ENCODE assay signal across 18 cellular contexts in the genomic region with DNA sequence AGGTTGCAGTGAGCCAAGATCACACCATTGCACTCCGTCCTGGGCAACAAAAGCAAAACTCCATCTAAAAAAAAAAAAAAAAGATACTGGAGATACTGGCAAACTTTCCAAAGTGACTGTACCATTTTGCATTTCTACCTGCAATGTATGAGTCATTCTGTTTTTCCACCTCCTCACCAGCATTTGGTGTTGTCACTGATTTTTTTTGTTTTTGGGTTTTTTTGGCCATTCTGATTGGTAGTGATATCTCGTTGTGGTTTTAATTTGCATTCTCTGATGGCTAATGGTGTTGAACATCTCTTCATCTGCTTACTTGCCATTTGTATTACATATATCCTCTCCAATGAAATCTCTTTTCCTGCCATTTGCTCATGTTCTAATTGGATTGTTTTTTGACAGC. TPM values are rescaled to one million over a fixed set of nuclear protein-coding genes. Genes with fewer than 3 reads are reported as not detected.
DNase-seq lines count a peak whose midpoint lies in the region; ATAC-seq, FAIRE-seq and TF ChIP-seq lines count a peak whose summit lies in the region.
"Had no signal": no experiment of that assay in that cellular context is flagged by ENCODE, and none has a peak within 500 bp of the region (broad histone marks: within the 10 kb centered on the region; RNA-seq: fewer than 3 reads in every experiment).

No MANE protein-coding gene starts in this region.

- H3K9ac ChIP-seq in Karpas-422 (ENCODE audit: low read length) (no peak overlapping the region), endothelial cell of umbilical vein (replicated peaks; ENCODE audit: extremely low read depth, insufficient read depth, low read length) (no peak overlapping the region)
- H3K9ac ChIP-seq: GM23248 had no signal

- no peak overlapping the region for H3K4me3 Mint-ChIP-seq in activated CD4-positive, alpha-beta T cell treated with anti-CD3 and anti-CD28 coated beads for 36 hours
- H3K4me3 Mint-ChIP-seq in Caco-2 (ENCODE audit: unreplicated experiment) = no peak overlapping the region
- H3K4me3 Mint-ChIP-seq: CD14-positive monocyte had no signal

- no peak for DNase-seq in activated CD4-positive, alpha-beta T cell treated with anti-CD3 and anti-CD28 coated beads for 36 hours
- DNase-seq in activated CD4-positive, alpha-beta T cell treated with anti-CD3 and anti-CD28 coated beads, Interleukin-2, amount 50 U/mL, for 1 hour = no peak
- DNase-seq in Caco-2 (no peak), Karpas-422 (peak; percentile 55), endothelial cell of umbilical vein (ENCODE audit: low read depth, low spot score) (no peak), stomach (no peak)
- no peak for DNase-seq in effector CD4-positive, alpha-beta T cell
- no peak for DNase-seq in activated naive CD4-positive, alpha-beta T cell treated with anti-CD3 and anti-CD28 coated beads, Interleukin-2, amount 50 U/mL, for 16 hours
- DNase-seq: 8988T, DMS79 treated with DMSO at 0.1 percent for 48 hours, GM23248, NCI-H1105, NCI-H2081, NCI-H2171 treated with DMSO at 0.1 percent for 48 hours, Peyer's patch had no signal

- no peaks in the 10 kb centered on the region for H4K20me1 ChIP-seq in Karpas-422 (ENCODE audit: insufficient read depth, low read depth, low read length)
- no peaks in the 10 kb centered on the region for H4K20me1 ChIP-seq in endothelial cell of umbilical vein (replicated peaks; ENCODE audit: control insufficient read depth, extremely low read depth, insufficient read depth, low read length)

- H3K79me2 ChIP-seq in Karpas-422 (ENCODE audit: low read length) (no peaks in the 10 kb centered on the region), endothelial cell of umbilical vein (ENCODE audit: control insufficient read depth, insufficient read depth, low read length) (no peaks in the 10 kb centered on the region)

- H3K27me3 ChIP-seq in Caco-2 (replicated peaks; ENCODE audit: control insufficient read depth, insufficient read depth, low read length) (no peaks in the 10 kb centered on the region), Karpas-422 (ENCODE audit: low read length) (no peaks in the 10 kb centered on the region), endothelial cell of umbilical vein (ENCODE audit: control insufficient read depth in 2 of 2, insufficient read depth in 2 of 2, low read length in 2 of 2) (no peaks in the 10 kb centered on the region), stomach (no peaks in the 10 kb centered on the region)
- H3K27me3 ChIP-seq: Peyer's patch had no signal

- no peak for TF ChIP-seq EP300 in stomach (IDR thresholded peaks at IDR 0.05)

- WGBS in stomach, 5 donors = 84 to 89% (median 87%) methylated on average over 2 of the region's 2 CpGs

- peak; percentile 61 for ATAC-seq in activated CD4-positive, alpha-beta T cell treated with anti-CD3 and anti-CD28 coated beads for 36 hours
- ATAC-seq: HCT116 had no signal

- no peak overlapping the region for H2AFZ ChIP-seq in Karpas-422 (ENCODE audit: low read length)
- H2AFZ ChIP-seq in endothelial cell of umbilical vein (ENCODE audit: low read depth, low read length) = no peak overlapping the region
- H2AFZ ChIP-seq: GM23248 had no signal

- H3K4me3 ChIP-seq in Caco-2 (ENCODE audit: low read depth, low read length) = no peak overlapping the region
- no peak overlapping the region for H3K4me3 ChIP-seq in Karpas-422 (ENCODE audit: low read length)
- H3K4me3 ChIP-seq in endothelial cell of umbilical vein (replicated peaks in 1 of 3; ENCODE audit: insufficient read depth in 1 of 3, low read depth in 1 of 3, low read length in 3 of 3) = no peak overlapping the region
- H3K4me3 ChIP-seq in stomach = no peak overlapping the region
- H3K4me3 ChIP-seq: GM23248, Peyer's patch had no signal

- intact Hi-C loops in activated CD4-positive, alpha-beta T cell treated with anti-CD3 and anti-CD28 coated beads for 36 hours (cut with DNase I, micrococcal nuclease) = no loop called here
- intact Hi-C loops in Caco-2 (cut with micrococcal nuclease; ENCODE audit: unreplicated experiment) (no loop called here), endothelial cell of umbilical vein (cut with micrococcal nuclease) (no loop called here), stomach (cut with DNase I; ENCODE audit: low total_unique reads) (no loop called here)

- H3K9me3 Mint-ChIP-seq in activated CD4-positive, alpha-beta T cell treated with anti-CD3 and anti-CD28 coated beads for 36 hours (ENCODE audit: low read depth) = no peaks in the 10 kb centered on the region
- no peaks in the 10 kb centered on the region for H3K9me3 Mint-ChIP-seq in Caco-2 (ENCODE audit: unreplicated experiment)

- dilution Hi-C loops in endothelial cell of umbilical vein (cut with MboI; ENCODE audit: extremely low pct_ligation_motif_present, low sequenced_read_pairs) = no loop called here

- POLR2A ChIA-PET in activated CD4-positive, alpha-beta T cell treated with anti-CD3 and anti-CD28 coated beads for 36 hours (lab: Charles Lee) = no interaction called here
- POLR2A ChIA-PET in Caco-2 (lab: Charles Lee) (no interaction called here), endothelial cell of umbilical vein (lab: Charles Lee) (no interaction called here)

- H3K27ac Mint-ChIP-seq in activated CD4-positive, alpha-beta T cell treated with anti-CD3 and anti-CD28 coated beads for 36 hours = peak overlapping the region; percentile 3
- H3K27ac Mint-ChIP-seq in Caco-2 (ENCODE audit: unreplicated experiment) = peak overlapping the region; percentile 17
- H3K27ac Mint-ChIP-seq: CD14-positive monocyte had no signal

- no peaks in the 10 kb centered on the region for H3K9me3 ChIP-seq in Caco-2
- no peaks in the 10 kb centered on the region for H3K9me3 ChIP-seq in Karpas-422 (ENCODE audit: low read length)
- no peaks in the 10 kb centered on the region for H3K9me3 ChIP-seq in endothelial cell of umbilical vein (replicated peaks; ENCODE audit: control insufficient read depth, insufficient read depth, low read length)
- H3K9me3 ChIP-seq in stomach = no peaks in the 10 kb centered on the region
- H3K9me3 ChIP-seq: Peyer's patch had no signal

- no peak for FAIRE-seq in endothelial cell of umbilical vein (lab: Jason Lieb, UNC)
- FAIRE-seq: GM18507 had no signal

- no peak overlapping the region for H3K27ac ChIP-seq in Karpas-422 (ENCODE audit: low read length)
- no peak overlapping the region for H3K27ac ChIP-seq in endothelial cell of umbilical vein (ENCODE audit: insufficient read depth, low read depth, low read length)
- H3K27ac ChIP-seq in stomach = no peak overlapping the region
- H3K27ac ChIP-seq: GM23248, Peyer's patch had no signal

- CTCF ChIA-PET in activated CD4-positive, alpha-beta T cell treated with anti-CD3 and anti-CD28 coated beads for 36 hours (lab: Charles Lee) = interaction anchor here (0.7 to 1.6 kb wide), 2 partner anchors 9 to 17 kb away, joined by 3 to 6 read pairs; no protein-coding TSS in a partner anchor
- CTCF ChIA-PET in Caco-2 (lab: Charles Lee) (no interaction called here), endothelial cell of umbilical vein (lab: Charles Lee) (interaction anchor here (3.0 kb wide), 1 partner anchor 17 kb away, joined by 11 read pairs; no protein-coding TSS in a partner anchor)

- peaks cover 9% of the 10 kb centered on the region for H3K4me1 Mint-ChIP-seq in activated CD4-positive, alpha-beta T cell treated with anti-CD3 and anti-CD28 coated beads for 36 hours
- no peaks in the 10 kb centered on the region for H3K4me1 Mint-ChIP-seq in Caco-2 (ENCODE audit: low read depth, unreplicated experiment)

- no TSS peak for BruUV-seq in Caco-2 (replicated peaks; lab: Mats Ljungman, UMichigan)
- BruUV-seq in endothelial cell of umbilical vein (replicated peaks; lab: Mats Ljungman, UMichigan) = no TSS peak

- H3K9me2 ChIP-seq in Karpas-422 (replicated peaks; ENCODE audit: insufficient read depth, low read length) = no peaks in the 10 kb centered on the region

- TF ChIP-seq POLR2A in endothelial cell of umbilical vein (IDR thresholded peaks at IDR 0.05; ENCODE audit: low read depth, low read length) (no peak), stomach (IDR thresholded peaks at IDR 0.05) (no peak)

- H3K4me2 ChIP-seq in Karpas-422 (ENCODE audit: low read depth, low read length, poor library complexity, severe bottlenecking) (no peak overlapping the region), endothelial cell of umbilical vein (ENCODE audit: insufficient read depth, low read length) (no peak overlapping the region)

- no peaks in the 10 kb centered on the region for H3K36me3 ChIP-seq in Caco-2 (ENCODE audit: control insufficient read depth, insufficient read depth, low read length)
- H3K36me3 ChIP-seq in Karpas-422 (ENCODE audit: insufficient read depth, low read length) = no peaks in the 10 kb centered on the region
- H3K36me3 ChIP-seq in endothelial cell of umbilical vein (ENCODE audit: control insufficient read depth in 2 of 2, extremely low read depth in 1 of 2, insufficient read depth in 2 of 2, low read length in 2 of 2) = no peaks in the 10 kb centered on the region
- peaks cover 0 to 4% (median 1%) of the 10 kb centered on the region in 4 donors for H3K36me3 ChIP-seq in stomach
- H3K36me3 ChIP-seq: Peyer's patch had no signal

- H3K9me1 ChIP-seq in endothelial cell of umbilical vein (replicated peaks; ENCODE audit: control insufficient read depth, extremely low read depth, insufficient read depth, low read length) = no peaks in the 10 kb centered on the region

- H3K27me3 Mint-ChIP-seq in activated CD4-positive, alpha-beta T cell treated with anti-CD3 and anti-CD28 coated beads for 36 hours = no peaks in the 10 kb centered on the region
- no peaks in the 10 kb centered on the region for H3K27me3 Mint-ChIP-seq in Caco-2 (ENCODE audit: insufficient read depth, unreplicated experiment)

- H3K4me1 ChIP-seq in Caco-2 = no peaks in the 10 kb centered on the region
- peaks cover 34% of the 10 kb centered on the region for H3K4me1 ChIP-seq in Karpas-422 (ENCODE audit: low read length)
- H3K4me1 ChIP-seq in endothelial cell of umbilical vein (ENCODE audit: control insufficient read depth, extremely low read depth, insufficient read depth, low read length) = no peaks in the 10 kb centered on the region
- H3K4me1 ChIP-seq in stomach = no peaks in the 10 kb centered on the region

- no peaks in the 10 kb centered on the region for H3K36me3 Mint-ChIP-seq in activated CD4-positive, alpha-beta T cell treated with anti-CD3 and anti-CD28 coated beads for 36 hours (ENCODE audit: low read depth)
- H3K36me3 Mint-ChIP-seq in Caco-2 (ENCODE audit: insufficient read depth, unreplicated experiment) = no peaks in the 10 kb centered on the region
- H3K36me3 Mint-ChIP-seq: CD14-positive monocyte had no signal

- TF ChIP-seq CTCF in Caco-2 (IDR thresholded peaks at IDR 0.05; ENCODE audit: insufficient read depth in 1 of 2, low read depth in 1 of 2, low read length in 1 of 2, severe bottlenecking in 1 of 2, unreplicated experiment in 1 of 2) (no peak), endothelial cell of umbilical vein (IDR thresholded peaks at IDR 0.05; ENCODE audit: extremely low read depth in 1 of 2, insufficient read depth in 1 of 2, low read depth in 1 of 2, low read length in 2 of 2) (no peak), stomach (IDR thresholded peaks at IDR 0.05) (no peak)

RNA-seq across cellular contexts. Expression of gene RBX1, which starts 12.0 kb away (rescaled TPM):
- total RNA-seq in activated CD4-positive, alpha-beta T cell treated with anti-CD3 and anti-CD28 coated beads for 36 hours = 10 to 100 TPM; 49.9 to 96.6 TPM
- total RNA-seq in Caco-2 (2022) = 69.1 and 70.0 TPM in 2 replicates
- total RNA-seq in Karpas-422 (2014; rRNA removed; shearing (Covaris generic); ENCODE audit: low replicate concordance) = 57.5 and 86.1 TPM in 2 replicates
- total RNA-seq in endothelial cell of umbilical vein = 74.7 and 77.7 TPM in 2 replicates
- polyA plus RNA-seq in endothelial cell of umbilical vein = 97.5 and 102 TPM in 2 replicates
- polyA plus RNA-seq in endothelial cell of umbilical vein (2011; cell fraction: cytosol; rRNA removed) = 91.6 and 108 TPM in 2 replicates
- 43.6 and 46.0 TPM in 2 replicates for polyA plus RNA-seq in endothelial cell of umbilical vein (2011; cell fraction: nucleus; rRNA removed)
- polyA plus RNA-seq in endothelial cell of umbilical vein (2012) = 89.8 and 94.7 TPM in 2 replicates
- 26.0 and 26.5 TPM in 2 replicates for polyA minus RNA-seq in endothelial cell of umbilical vein
- 8.1 TPM for polyA minus RNA-seq in endothelial cell of umbilical vein (2011; cell fraction: cytosol; rRNA and poly(A)+ RNA removed)
- polyA minus RNA-seq in endothelial cell of umbilical vein (2011; cell fraction: nucleus; rRNA and poly(A)+ RNA removed) = 12.7 and 21.5 TPM in 2 replicates
- 10 to 100 TPM in 3 of 5 donors, 1 to 10 TPM in 2; 4.0 to 69.0 (median 17.1) TPM for total RNA-seq in stomach
- 10 to 100 TPM; 81.4 to 95.1 (median 85.0) TPM for polyA plus RNA-seq in stomach
